In the genomic region with DNA sequence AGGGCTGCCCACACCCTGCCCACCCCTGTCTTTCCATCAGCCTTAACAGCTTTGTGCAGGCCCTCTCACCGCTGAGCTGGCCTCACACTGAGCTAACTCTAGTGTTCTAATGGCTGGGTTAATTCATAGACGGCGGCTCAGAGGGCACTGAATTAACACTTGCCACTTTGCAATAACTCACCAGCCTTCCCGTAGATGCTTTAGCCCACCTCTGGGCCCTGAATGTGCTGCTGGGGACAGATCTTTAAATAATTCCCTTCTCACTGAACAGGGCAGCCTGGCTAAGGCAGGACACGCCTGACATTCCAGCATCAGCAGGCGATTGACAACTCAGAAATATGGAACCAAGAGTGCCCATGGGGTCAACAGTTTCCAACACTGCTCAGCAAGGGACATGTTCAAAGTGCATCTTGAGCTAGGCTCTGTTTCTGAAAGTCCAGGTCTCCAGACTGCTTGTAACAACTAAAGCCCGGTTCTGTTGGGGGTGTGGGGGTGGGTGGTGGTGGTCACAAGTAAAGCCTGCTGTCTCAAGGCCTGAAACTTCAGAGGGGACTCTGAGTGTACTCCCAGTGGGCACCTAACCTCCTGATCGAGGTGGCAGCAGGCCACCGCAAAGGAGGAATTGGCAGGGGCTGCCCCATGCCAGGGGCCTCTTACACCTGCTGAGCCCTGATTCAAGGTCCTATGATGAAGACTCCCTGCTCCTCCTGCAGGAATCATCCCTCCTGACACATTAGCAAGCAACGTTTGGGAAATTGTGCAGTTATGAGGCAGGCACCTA, we compare ENCODE assay signal across 27 cellular contexts.
"Had no signal": no experiment of that assay in that cellular context is flagged by ENCODE, and none has a peak within 500 bp of the region (broad histone marks: within the 10 kb centered on the region; RNA-seq: fewer than 3 reads in every experiment).

No MANE protein-coding gene starts in this region.

- H3K36me3 Mint-ChIP-seq: activated CD8-positive, alpha-beta memory T cell treated with anti-CD3 and anti-CD28 coated beads, Interleukin-2, amount 10 ng/mL, durations not matched to agents 7 days and 5 days; naive B cell had no signal

- H3K27me3 Mint-ChIP-seq: activated CD4-positive, alpha-beta T cell treated with anti-CD3 and anti-CD28 coated beads, Interleukin-2, amount 10 ng/mL, durations not matched to agents 7 days and 5 days had no signal

- H3K27ac ChIP-seq: body of pancreas, ovary, prostate gland, upper lobe of right lung had no signal

- H3K4me1 Mint-ChIP-seq: activated CD4-positive, alpha-beta T cell treated with anti-CD3 and anti-CD28 coated beads, Interleukin-2, amount 10 ng/mL, durations not matched to agents 7 days and 5 days; activated CD8-positive, alpha-beta memory T cell treated with anti-CD3 and anti-CD28 coated beads, Interleukin-2, amount 10 ng/mL, durations not matched to agents 7 days and 5 days; activated naive CD8-positive, alpha-beta T cell treated with anti-CD3 and anti-CD28 coated beads, Interleukin-2, amount 50 U/mL, for 24 hours; naive B cell had no signal

- H3K4me1 ChIP-seq: body of pancreas, prostate gland, upper lobe of right lung had no signal

- H3K27me3 ChIP-seq: body of pancreas, ovary, upper lobe of right lung had no signal

- H3K9me3 Mint-ChIP-seq: activated CD4-positive, alpha-beta T cell treated with anti-CD3 and anti-CD28 coated beads, Interleukin-2, amount 10 ng/mL, durations not matched to agents 7 days and 5 days; activated CD8-positive, alpha-beta T cell treated with anti-CD3 and anti-CD28 coated beads for 36 hours; activated naive CD8-positive, alpha-beta T cell treated with anti-CD3 and anti-CD28 coated beads, Interleukin-2, amount 50 U/mL, for 24 hours; activated T-helper 1 cell treated with anti-CD3 and anti-CD28 coated beads, Interleukin-12 subunit alpha, Interleukin-12 subunit beta, Interleukin-2, Interleukin-4 antibody, amounts not matched to agents 30 ng/mL and 10 ng/mL and 1 ng/mL, durations not matched to agents 14 hours and 24 hours and 36 hours; dendritic cell treated with granulocyte-macrophage colony-stimulating factor and Interleukin-4, amounts not matched to agents 40 ng/mL and 50 ng/mL, for 4 days; naive B cell; neural crest cell; T-helper 1 cell treated with Interleukin-12 subunit alpha and Interleukin-12 subunit beta and Interleukin-4 antibody, amounts not matched to agents 30 μg/mL and 1 μg/mL, for 36 hours had no signal

- H3K4me3 Mint-ChIP-seq: activated CD4-positive, alpha-beta T cell treated with anti-CD3 and anti-CD28 coated beads, Interleukin-2, amount 10 ng/mL, durations not matched to agents 7 days and 5 days; activated CD8-positive, alpha-beta memory T cell treated with anti-CD3 and anti-CD28 coated beads, Interleukin-2, amount 10 ng/mL, durations not matched to agents 7 days and 5 days; activated CD8-positive, alpha-beta T cell treated with anti-CD3 and anti-CD28 coated beads for 36 hours; activated naive CD8-positive, alpha-beta T cell treated with anti-CD3 and anti-CD28 coated beads, Interleukin-2, amount 50 U/mL, for 24 hours; activated T-helper 1 cell treated with anti-CD3 and anti-CD28 coated beads, Interleukin-12 subunit alpha, Interleukin-12 subunit beta, Interleukin-2, Interleukin-4 antibody, amounts not matched to agents 30 ng/mL and 10 ng/mL and 1 ng/mL, durations not matched to agents 14 hours and 24 hours and 36 hours; dendritic cell treated with granulocyte-macrophage colony-stimulating factor and Interleukin-4, amounts not matched to agents 40 ng/mL and 50 ng/mL, for 4 days; neural crest cell; T-helper 1 cell treated with Interleukin-12 subunit alpha and Interleukin-12 subunit beta and Interleukin-4 antibody, amounts not matched to agents 30 μg/mL and 1 μg/mL, for 36 hours had no signal

- H3K36me3 ChIP-seq: ovary, prostate gland, upper lobe of right lung had no signal

- H3K27ac Mint-ChIP-seq: activated CD4-positive, alpha-beta T cell treated with anti-CD3 and anti-CD28 coated beads, Interleukin-2, amount 10 ng/mL, durations not matched to agents 7 days and 5 days; activated CD8-positive, alpha-beta memory T cell treated with anti-CD3 and anti-CD28 coated beads, Interleukin-2, amount 10 ng/mL, durations not matched to agents 7 days and 5 days; activated CD8-positive, alpha-beta T cell treated with anti-CD3 and anti-CD28 coated beads for 36 hours; activated naive CD8-positive, alpha-beta T cell treated with anti-CD3 and anti-CD28 coated beads, Interleukin-2, amount 50 U/mL, for 24 hours; activated T-helper 1 cell treated with anti-CD3 and anti-CD28 coated beads, Interleukin-12 subunit alpha, Interleukin-12 subunit beta, Interleukin-2, Interleukin-4 antibody, amounts not matched to agents 30 ng/mL and 10 ng/mL and 1 ng/mL, durations not matched to agents 14 hours and 24 hours and 36 hours; dendritic cell treated with granulocyte-macrophage colony-stimulating factor and Interleukin-4, amounts not matched to agents 40 ng/mL and 50 ng/mL, for 4 days; T-helper 1 cell treated with Interleukin-12 subunit alpha and Interleukin-12 subunit beta and Interleukin-4 antibody, amounts not matched to agents 30 μg/mL and 1 μg/mL, for 36 hours had no signal

- H3K9me3 ChIP-seq: body of pancreas, mucosa of descending colon, ovary, prostate gland, upper lobe of right lung had no signal

- DNase-seq: activated CD4-positive, alpha-beta T cell treated with anti-CD3 and anti-CD28 coated beads, Interleukin-2, amount 10 ng/mL, durations not matched to agents 7 days and 5 days; activated CD8-positive, alpha-beta memory T cell treated with anti-CD3 and anti-CD28 coated beads, Interleukin-2, amount 10 ng/mL, durations not matched to agents 7 days and 5 days; activated CD8-positive, alpha-beta T cell treated with anti-CD3 and anti-CD28 coated beads for 36 hours; activated gamma-delta T cell; activated naive CD4-positive, alpha-beta T cell treated with anti-CD3 and anti-CD28 coated beads, Interleukin-2, amount 50 U/mL, for 16 hours; activated naive CD8-positive, alpha-beta T cell treated with anti-CD3 and anti-CD28 coated beads, Interleukin-2, amount 50 U/mL, for 24 hours; activated T-cell treated with anti-CD3 and anti-CD28 coated beads for 4 hours; anterior cingulate cortex; body of pancreas; effector CD8-positive, alpha-beta T cell; erythroblast; foreskin melanocyte; hippocampal formation; left ventricle myocardium superior; mammary epithelial cell; mucosa of descending colon; naive B cell; ovary; right cardiac atrium; stimulated activated CD4-positive, alpha-beta T cell treated with anti-CD3 and anti-CD28 coated beads, Interleukin-4, amount 100 ng/mL, for 24 hours; stimulated activated naive CD8-positive, alpha-beta T cell treated with anti-CD3 and anti-CD28 coated beads, Interleukin-15, Interleukin-2, amounts not matched to agents 100 U/mL and 50 U/mL, for 24 hours; upper lobe of right lung had no signal

- H3K4me3 ChIP-seq: body of pancreas, mucosa of descending colon, ovary, prostate gland, upper lobe of right lung had no signal

- ATAC-seq: activated CD8-positive, alpha-beta memory T cell treated with anti-CD3 and anti-CD28 coated beads, Interleukin-2, amount 10 ng/mL, durations not matched to agents 7 days and 5 days; activated CD8-positive, alpha-beta T cell treated with anti-CD3 and anti-CD28 coated beads for 36 hours; activated naive CD8-positive, alpha-beta T cell treated with anti-CD3 and anti-CD28 coated beads, Interleukin-2, amount 50 U/mL, for 24 hours; body of pancreas; left ventricle myocardium superior; mucosa of descending colon; right cardiac atrium; stimulated activated naive CD8-positive, alpha-beta T cell treated with anti-CD3 and anti-CD28 coated beads, Interleukin-15, Interleukin-2, amounts not matched to agents 100 U/mL and 50 U/mL, for 24 hours; upper lobe of right lung had no signal
